ENCODE assay signal across 16 cellular contexts in genomic region chr2:191864623-191865521, GRCh38. TPM values are rescaled to one million over a fixed set of nuclear protein-coding genes. Genes with fewer than 3 reads are reported as not detected.
DNase-seq lines count a peak whose midpoint lies in the region; ATAC-seq and TF ChIP-seq lines count a peak whose summit lies in the region.
"Had no signal": no experiment of that assay in that cellular context is flagged by ENCODE, and none has a peak within 500 bp of the region (broad histone marks: within the 10 kb centered on the region; RNA-seq: fewer than 3 reads in every experiment).

No MANE protein-coding gene starts in this region.

- WGBS in mesenchymal stem cell: 82% methylated on average over 7 of the region's 8 CpGs

- H3K9ac ChIP-seq in BLaER1 treated with 17β-estradiol and CSF1 and Interleukin-3, amounts not matched to agents 10 nM and 100 nM: no peak overlapping the region
- no peak overlapping the region for H3K9ac ChIP-seq in mesenchymal stem cell (ENCODE audit: low read length)

- H3K23ac ChIP-seq in mesenchymal stem cell (ENCODE audit: low read length in 2 of 2): no peak overlapping the region

- no peaks in the 10 kb centered on the region for H3K27me3 ChIP-seq in BLaER1 treated with 17β-estradiol and CSF1 and Interleukin-3, amounts not matched to agents 10 nM and 100 nM
- no peaks in the 10 kb centered on the region for H3K27me3 ChIP-seq in mesenchymal stem cell (ENCODE audit: control insufficient read depth in 1 of 2, insufficient read depth in 1 of 2, low read length in 2 of 2)
- no peaks in the 10 kb centered on the region for H3K27me3 ChIP-seq in naive thymus-derived CD4-positive, alpha-beta T cell (ENCODE audit: control insufficient read depth in 2 of 2, insufficient read depth in 2 of 2, low read length in 2 of 2)
- H3K27me3 ChIP-seq: body of pancreas had no signal

- peak overlapping the region; percentile 38 to 47 for H2BK12ac ChIP-seq in mesenchymal stem cell (ENCODE audit: low read length in 2 of 2)

- no peak overlapping the region for H3K27ac Mint-ChIP-seq in naive thymus-derived CD4-positive, alpha-beta T cell
- H3K27ac Mint-ChIP-seq: activated CD4-positive, alpha-beta T cell treated with anti-CD3 and anti-CD28 coated beads for 36 hours; activated T-helper 1 cell treated with anti-CD3 and anti-CD28 coated beads, Interleukin-12 subunit alpha, Interleukin-12 subunit beta, Interleukin-2, Interleukin-4 antibody, amounts not matched to agents 30 ng/mL and 10 ng/mL and 1 ng/mL, durations not matched to agents 14 hours and 24 hours and 36 hours; T-cell had no signal

- no peak overlapping the region for H2BK15ac ChIP-seq in mesenchymal stem cell (ENCODE audit: low read depth, poor library complexity, severe bottlenecking)

- H2AFZ ChIP-seq in mesenchymal stem cell (ENCODE audit: low read depth, low read length): no peak overlapping the region

- peak overlapping the region; percentile 73 for H2AK5ac ChIP-seq in mesenchymal stem cell (ENCODE audit: low read length, severe bottlenecking)

- peak overlapping the region in 1 of 2 experiments; percentile 56 for H3K18ac ChIP-seq in mesenchymal stem cell (ENCODE audit: low read depth in 1 of 2, low read length in 2 of 2)

- H3K9me3 ChIP-seq in BLaER1 treated with 17β-estradiol and CSF1 and Interleukin-3, amounts not matched to agents 10 nM and 100 nM (replicated peaks in 1 of 11): peaks cover 0 to 5% (median 2%) of the 10 kb centered on the region in 11 experiments; a peak in 8 of 22 replicates
- H3K9me3 ChIP-seq in mesenchymal stem cell (ENCODE audit: control insufficient read depth, low read length): no peaks in the 10 kb centered on the region
- H3K9me3 ChIP-seq in naive thymus-derived CD4-positive, alpha-beta T cell (ENCODE audit: control insufficient read depth in 2 of 3, low read length in 3 of 3): no peaks in the 10 kb centered on the region
- H3K9me3 ChIP-seq: body of pancreas had no signal

- no peak overlapping the region for H3K4ac ChIP-seq in mesenchymal stem cell (ENCODE audit: low read depth in 1 of 2, low read length in 2 of 2)

- no peak overlapping the region for H3K27ac ChIP-seq in BLaER1 treated with 17β-estradiol and CSF1 and Interleukin-3, amounts not matched to agents 10 nM and 100 nM
- peak overlapping the region; percentile 40 for H3K27ac ChIP-seq in mesenchymal stem cell (ENCODE audit: low read length, poor library complexity, severe bottlenecking)
- no peak overlapping the region for H3K27ac ChIP-seq in naive thymus-derived CD4-positive, alpha-beta T cell (ENCODE audit: low read depth, low read length)

- H4K20me1 ChIP-seq in BLaER1 treated with 17β-estradiol and CSF1 and Interleukin-3, amounts not matched to agents 10 nM and 100 nM: no peaks in the 10 kb centered on the region

- H2BK5ac ChIP-seq in mesenchymal stem cell (ENCODE audit: low read depth, low read length, poor library complexity, severe bottlenecking): no peak overlapping the region

- no peak overlapping the region for H3K4me3 Mint-ChIP-seq in naive thymus-derived CD4-positive, alpha-beta T cell
- H3K4me3 Mint-ChIP-seq: activated CD4-positive, alpha-beta T cell treated with anti-CD3 and anti-CD28 coated beads for 36 hours; activated T-helper 1 cell treated with anti-CD3 and anti-CD28 coated beads, Interleukin-12 subunit alpha, Interleukin-12 subunit beta, Interleukin-2, Interleukin-4 antibody, amounts not matched to agents 30 ng/mL and 10 ng/mL and 1 ng/mL, durations not matched to agents 14 hours and 24 hours and 36 hours; T-cell had no signal

- peaks cover 15 to 34% (median 20%) of the 10 kb centered on the region in 5 donors for H3K27me3 Mint-ChIP-seq in naive thymus-derived CD4-positive, alpha-beta T cell

- CTCF ChIA-PET in naive thymus-derived CD4-positive, alpha-beta T cell (lab: Charles Lee): no interaction called here

- no peak overlapping the region for H2BK120ac ChIP-seq in mesenchymal stem cell (ENCODE audit: low read depth, low read length)

- no peaks in the 10 kb centered on the region for H3K79me1 ChIP-seq in mesenchymal stem cell (replicated peaks; ENCODE audit: low read length, poor library complexity, severe bottlenecking)

- H3K9me3 Mint-ChIP-seq in naive thymus-derived CD4-positive, alpha-beta T cell: peaks cover 0 to 2% (median 0%) of the 10 kb centered on the region in 11 donors
- H3K9me3 Mint-ChIP-seq: activated T-helper 1 cell treated with anti-CD3 and anti-CD28 coated beads, Interleukin-12 subunit alpha, Interleukin-12 subunit beta, Interleukin-2, Interleukin-4 antibody, amounts not matched to agents 30 ng/mL and 10 ng/mL and 1 ng/mL, durations not matched to agents 14 hours and 24 hours and 36 hours had no signal

- DNase-seq in NCI-H524 (lab: John Stamatoyannopoulos, UW) (peak; percentile 41 to 80), cardiac fibroblast (ENCODE audit: low read depth in 2 of 2) (peak; percentile 39 to 55), mesenchymal stem cell (peak; percentile 75)
- no peak for DNase-seq in naive thymus-derived CD4-positive, alpha-beta T cell
- no peak for DNase-seq in activated T-cell treated with anti-CD3 and anti-CD28 coated beads, Interleukin-2, amount 50 U/mL, for 48 hours
- DNase-seq: activated CD4-positive, alpha-beta T cell treated with anti-CD3 and anti-CD28 coated beads for 36 hours; AML-193; body of pancreas; erythroblast; kidney glomerular epithelial cell; NCI-H1092; T-cell had no signal

- peak overlapping the region in 8 of 11 experiments; percentile 7 to 41 (median 30); a peak in 9 of 22 replicates for H3K4me2 ChIP-seq in BLaER1 treated with 17β-estradiol and CSF1 and Interleukin-3, amounts not matched to agents 10 nM and 100 nM
- H3K4me2 ChIP-seq in mesenchymal stem cell (ENCODE audit: low read length, poor library complexity, severe bottlenecking): no peak overlapping the region

- intact Hi-C loops in naive thymus-derived CD4-positive, alpha-beta T cell (cut with micrococcal nuclease): no loop called here

- POLR2A ChIA-PET in naive thymus-derived CD4-positive, alpha-beta T cell (lab: Charles Lee): no interaction called here

- H4K8ac ChIP-seq in mesenchymal stem cell (ENCODE audit: low read length): no peak overlapping the region

- no peak for ATAC-seq in naive thymus-derived CD4-positive, alpha-beta T cell
- no peak for ATAC-seq in HG02610 (IDR thresholded peaks at IDR 0.05; ENCODE audit: unreplicated experiment)
- no peak for ATAC-seq in HG03439 (IDR thresholded peaks at IDR 0.05; ENCODE audit: unreplicated experiment)
- ATAC-seq: activated CD4-positive, alpha-beta T cell treated with anti-CD3 and anti-CD28 coated beads for 36 hours; body of pancreas; T-cell had no signal

- no peak overlapping the region for H3K14ac ChIP-seq in mesenchymal stem cell (ENCODE audit: low read length in 2 of 2)

- no peaks in the 10 kb centered on the region for H3K36me3 Mint-ChIP-seq in naive thymus-derived CD4-positive, alpha-beta T cell
- H3K36me3 Mint-ChIP-seq: T-cell had no signal

- H3K4me3 ChIP-seq in BLaER1 treated with 17β-estradiol and CSF1 and Interleukin-3, amounts not matched to agents 10 nM and 100 nM: no peak overlapping the region
- H3K4me3 ChIP-seq in cardiac fibroblast (replicated peaks in 1 of 2; ENCODE audit: low read depth in 2 of 2, low read length in 2 of 2): no peak overlapping the region
- no peak overlapping the region for H3K4me3 ChIP-seq in mesenchymal stem cell (ENCODE audit: insufficient read depth in 1 of 2, low read depth in 1 of 2, low read length in 2 of 2)
- H3K4me3 ChIP-seq in naive thymus-derived CD4-positive, alpha-beta T cell (ENCODE audit: low read length): no peak overlapping the region
- H3K4me3 ChIP-seq: body of pancreas had no signal

- no peaks in the 10 kb centered on the region for H3K4me1 Mint-ChIP-seq in naive thymus-derived CD4-positive, alpha-beta T cell
- H3K4me1 Mint-ChIP-seq: activated CD4-positive, alpha-beta T cell treated with anti-CD3 and anti-CD28 coated beads for 36 hours; T-cell had no signal

- no peaks in the 10 kb centered on the region for H3K36me3 ChIP-seq in BLaER1 treated with 17β-estradiol and CSF1 and Interleukin-3, amounts not matched to agents 10 nM and 100 nM
- H3K36me3 ChIP-seq in mesenchymal stem cell (ENCODE audit: control insufficient read depth in 1 of 2, insufficient read depth in 2 of 2, low read depth in 1 of 2, low read length in 2 of 2): no peaks in the 10 kb centered on the region
- no peaks in the 10 kb centered on the region for H3K36me3 ChIP-seq in naive thymus-derived CD4-positive, alpha-beta T cell (ENCODE audit: control insufficient read depth in 2 of 3, insufficient read depth in 3 of 3, low read length in 3 of 3)

- H3K4me1 ChIP-seq in BLaER1 treated with 17β-estradiol and CSF1 and Interleukin-3, amounts not matched to agents 10 nM and 100 nM: peaks cover 0 to 27% (median 13%) of the 10 kb centered on the region in 10 experiments; a peak in 13 of 20 replicates
- peaks cover 6% of the 10 kb centered on the region for H3K4me1 ChIP-seq in mesenchymal stem cell (ENCODE audit: control insufficient read depth, insufficient read depth, low read depth, low read length)
- H3K4me1 ChIP-seq in naive thymus-derived CD4-positive, alpha-beta T cell (ENCODE audit: control insufficient read depth in 2 of 2, insufficient read depth in 2 of 2, low read length in 2 of 2): no peaks in the 10 kb centered on the region

- no peak overlapping the region for H4K91ac ChIP-seq in mesenchymal stem cell (ENCODE audit: low read length)

- TF ChIP-seq CTCF in cardiac fibroblast (IDR thresholded peaks at IDR 0.05; ENCODE audit: low read depth, low read length): no peak

RNA-seq across cellular contexts. Expression of gene CAVIN2, which starts 18.0 kb away (rescaled TPM):
- polyA plus RNA-seq in mesenchymal stem cell (2013, experiment 1 of 2): 8.7 TPM
- 8.5 TPM for polyA plus RNA-seq in mesenchymal stem cell (2013, experiment 2 of 2)
- total RNA-seq in naive thymus-derived CD4-positive, alpha-beta T cell: 1 to 10 TPM in 1 of 5 experiments, under 1 TPM in 1, not detected in 3; 0.29 to 3.7 TPM
- polyA plus RNA-seq in naive thymus-derived CD4-positive, alpha-beta T cell: not detected
- total RNA-seq: activated CD4-positive, alpha-beta T cell treated with anti-CD3 and anti-CD28 coated beads for 36 hours; activated T-helper 1 cell treated with anti-CD3 and anti-CD28 coated beads, Interleukin-12 subunit alpha, Interleukin-12 subunit beta, Interleukin-2, Interleukin-4 antibody, amounts not matched to agents 30 ng/mL and 10 ng/mL and 1 ng/mL, durations not matched to agents 14 hours and 24 hours and 36 hours had no signal

Comparison
In these comparisons a context has a peak if more than half of its experiments do, and no peak if none do; other contexts are left out.
1. DNase-seq: peak in NCI-H524 (2 of 2), cardiac fibroblast (2 of 2) and mesenchymal stem cell (single experiment); none in naive thymus-derived CD4-positive, alpha-beta T cell (0 of 9) and activated T-cell treated with anti-CD3 and anti-CD28 coated beads, Interleukin-2, amount 50 U/mL, for 48 hours (0 of 2).